Comparison of ENCODE assay signal across 8 cellular contexts in the genomic region with DNA sequence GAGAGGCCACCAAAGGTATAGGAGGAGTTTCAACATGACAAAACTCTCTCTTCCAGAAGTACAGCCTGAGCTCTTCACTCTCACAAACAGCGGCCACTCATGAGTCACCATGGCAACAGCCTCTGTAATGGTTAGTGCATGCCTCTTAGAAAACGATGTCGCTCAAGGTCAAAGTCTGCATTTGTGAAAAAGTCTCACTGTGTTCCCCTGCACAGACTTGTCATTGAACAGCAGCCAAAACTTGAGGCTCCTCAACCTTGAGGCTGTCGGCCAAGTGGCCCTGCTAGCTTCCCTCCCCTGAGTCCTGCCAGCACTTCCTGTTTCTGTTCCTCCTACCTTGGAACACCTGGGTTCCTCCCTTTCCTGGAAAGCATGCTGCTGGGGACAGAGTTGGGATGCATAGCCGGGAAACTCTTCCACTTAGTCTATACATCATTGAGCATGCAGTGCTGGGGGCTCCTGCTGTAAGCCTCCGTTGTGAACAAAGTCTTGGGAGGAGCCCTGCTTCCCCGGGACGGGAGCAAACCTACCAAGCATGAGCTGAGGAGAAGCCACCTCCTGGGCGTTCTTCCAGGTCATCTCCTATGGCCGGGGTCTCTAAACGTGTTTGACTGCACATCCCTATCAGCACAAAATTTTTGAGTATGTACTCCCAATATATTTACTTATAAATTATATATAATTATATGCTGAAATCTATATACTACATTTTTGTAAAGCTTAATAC.
DNase-seq lines count a peak whose midpoint lies in the region; ATAC-seq lines count a peak whose summit lies in the region.

No MANE protein-coding gene starts in this region.

- H3K9me3 ChIP-seq in endocrine pancreas (ENCODE audit: control insufficient read depth, low read length) (no peaks in the 10 kb centered on the region), trophoblast cell (ENCODE audit: insufficient read depth, low read depth, low read length) (no peaks in the 10 kb centered on the region)

- H3K27me3 ChIP-seq in endocrine pancreas (ENCODE audit: control insufficient read depth, insufficient read depth, low read length) = no peaks in the 10 kb centered on the region
- H3K27me3 ChIP-seq in trophoblast cell (ENCODE audit: insufficient read depth, low read length) = no peaks in the 10 kb centered on the region

- H3K27ac ChIP-seq in trophoblast cell (ENCODE audit: low read depth, low read length) = no peak overlapping the region

- H2AK5ac ChIP-seq in trophoblast cell (ENCODE audit: low read length) = no peak overlapping the region

- peak overlapping the region; percentile 46 for H3K4me3 ChIP-seq in endocrine pancreas (ENCODE audit: control insufficient read depth, insufficient read depth, low read length)
- no peak overlapping the region for H3K4me3 ChIP-seq in trophoblast cell (ENCODE audit: low read depth, low read length)

- WGBS in trophoblast cell (ENCODE audit: extremely low coverage, insufficient coverage, insufficient read length) = no CpG with 5 or more reads among the region's 11 CpGs

- no peak overlapping the region for H2BK12ac ChIP-seq in trophoblast cell (ENCODE audit: low read length)

- H3K4me2 ChIP-seq in trophoblast cell (ENCODE audit: low read length) = no peak overlapping the region

- H4K91ac ChIP-seq in trophoblast cell (ENCODE audit: low read depth, low read length) = no peak overlapping the region

- H3K4me1 ChIP-seq in endocrine pancreas (ENCODE audit: control insufficient read depth, insufficient read depth, low read length) (no peaks in the 10 kb centered on the region), trophoblast cell (ENCODE audit: control insufficient read depth in 1 of 2, insufficient read depth in 2 of 2, low read length in 2 of 2) (peaks cover 0 to 4% of the 10 kb centered on the region in 2 experiments)

- no peaks in the 10 kb centered on the region for H3K79me1 ChIP-seq in trophoblast cell (ENCODE audit: low read length)

- H3K18ac ChIP-seq in trophoblast cell (ENCODE audit: low read length) = no peak overlapping the region

- no peak overlapping the region for H3K4ac ChIP-seq in trophoblast cell (ENCODE audit: low read depth, low read length)

- H3K9ac ChIP-seq in endocrine pancreas (ENCODE audit: control insufficient read depth, insufficient read depth, low read length) (no peak overlapping the region), trophoblast cell (ENCODE audit: low read length) (no peak overlapping the region)

- H4K8ac ChIP-seq in trophoblast cell (ENCODE audit: low read depth, low read length) = no peak overlapping the region

- H2BK120ac ChIP-seq in trophoblast cell (ENCODE audit: insufficient read depth, low read length, poor library complexity) = no peak overlapping the region

- no peak overlapping the region for H2AFZ ChIP-seq in trophoblast cell (ENCODE audit: insufficient read depth, low read length, poor library complexity)

- ATAC-seq in stimulated activated naive CD8-positive, alpha-beta T cell treated with anti-CD3 and anti-CD28 coated beads, Interleukin-15, Interleukin-2, amounts not matched to agents 100 U/mL and 50 U/mL, for 24 hours = no peak

- no peak overlapping the region for H3K14ac ChIP-seq in trophoblast cell (ENCODE audit: low read length)

- H2BK5ac ChIP-seq in trophoblast cell (ENCODE audit: low read depth, low read length, poor library complexity) = no peak overlapping the region

- no peaks in the 10 kb centered on the region for H3K79me2 ChIP-seq in trophoblast cell (ENCODE audit: control insufficient read depth, insufficient read depth, low read length, poor library complexity)

- H4K12ac ChIP-seq in trophoblast cell (ENCODE audit: low read depth, low read length) = no peak overlapping the region

- H3K23ac ChIP-seq in trophoblast cell (ENCODE audit: low read length) = no peak overlapping the region

- H3K36me3 ChIP-seq in endocrine pancreas (ENCODE audit: control insufficient read depth, insufficient read depth, low read length) = no peaks in the 10 kb centered on the region
- no peaks in the 10 kb centered on the region for H3K36me3 ChIP-seq in trophoblast cell (ENCODE audit: control insufficient read depth in 1 of 2, insufficient read depth in 2 of 2, low read length in 2 of 2)

- DNase-seq in HT-29 (ENCODE audit: low spot score) (peak; percentile 37), NCI-H2196 (lab: John Stamatoyannopoulos, UW; ENCODE audit: unreplicated experiment) (peak; percentile 37), trophoblast cell (peak; percentile 31 to 70), activated gamma-delta T cell treated with Interleukin-2 at 50 U/mL for 16 hours (no peak)
- no peak for DNase-seq in stimulated activated naive CD8-positive, alpha-beta T cell treated with anti-CD3 and anti-CD28 coated beads, Interleukin-15, Interleukin-2, amounts not matched to agents 100 U/mL and 50 U/mL, for 24 hours
- DNase-seq in stimulated activated CD4-positive, alpha-beta T cell treated with anti-CD3 and anti-CD28 coated beads, Interleukin-4, amount 100 ng/mL, for 1 hour = no peak
- no peak for DNase-seq in central memory CD4-positive, alpha-beta T cell

Comparison
In these comparisons a context has a peak if more than half of its experiments do, and no peak if none do; other contexts are left out.
1. DNase-seq: peak in HT-29 (single experiment), NCI-H2196 (single experiment) and trophoblast cell (2 of 2); none in stimulated activated naive CD8-positive, alpha-beta T cell treated with anti-CD3 and anti-CD28 coated beads, Interleukin-15, Interleukin-2, amounts not matched to agents 100 U/mL and 50 U/mL, for 24 hours (single experiment), activated gamma-delta T cell treated with Interleukin-2 at 50 U/mL for 16 hours (single experiment), stimulated activated CD4-positive, alpha-beta T cell treated with anti-CD3 and anti-CD28 coated beads, Interleukin-4, amount 100 ng/mL, for 1 hour (single experiment) and central memory CD4-positive, alpha-beta T cell (single experiment).